ENCODE assay signal across 20 cellular contexts in genomic region chr5:28190011-28190410, GRCh38.
A peak's percentile ranks its signal among the peaks of the same experiment; 100 is the strongest.
DNase-seq lines count a peak whose midpoint lies in the region; ATAC-seq, FAIRE-seq and TF ChIP-seq lines count a peak whose summit lies in the region.
"Had no signal": no experiment of that assay in that cellular context is flagged by ENCODE, and none has a peak within 500 bp of the region (broad histone marks: within the 10 kb centered on the region; RNA-seq: fewer than 3 reads in every experiment).

No MANE protein-coding gene starts in this region.

- no peaks in the 10 kb centered on the region for H3K9me3 ChIP-seq in Panc1 (ENCODE audit: control insufficient read depth, insufficient read depth, low read depth, low read length)
- no peaks in the 10 kb centered on the region for H3K9me3 ChIP-seq in Peyer's patch
- H3K9me3 ChIP-seq: BLaER1, MG63 had no signal

- H3K4me1 Mint-ChIP-seq in activated naive CD8-positive, alpha-beta T cell treated with anti-CD3 and anti-CD28 coated beads for 36 hours = no peaks in the 10 kb centered on the region
- H3K4me1 Mint-ChIP-seq: CD4-positive, alpha-beta memory T cell had no signal

- no peak for TF ChIP-seq POLR2A in Peyer's patch (IDR thresholded peaks at IDR 0.05)

- ATAC-seq in Panc1 = no peak

- DNase-seq in H4 (ENCODE audit: low spot score) (peak; percentile 11), NCI-H146 (lab: John Stamatoyannopoulos, UW) (peak; percentile 17), Panc1 (ENCODE audit: low read depth, low spot score) (no peak), fibroblast of villous mesenchyme (ENCODE audit: low read depth) (peak; percentile 10), frontal cortex (ENCODE audit: low spot score in 2 of 2) (no peak), Peyer's patch (no peak)
- DNase-seq in activated CD8-positive, alpha-beta memory T cell treated with anti-CD3 and anti-CD28 coated beads, Interleukin-2, amount 50 U/mL, for 4 hours = no peak
- DNase-seq in activated naive CD8-positive, alpha-beta T cell treated with anti-CD3 and anti-CD28 coated beads for 36 hours = no peak
- DNase-seq: CD4-positive, alpha-beta memory T cell; DMS153; GDM1; HFFc6; KG1; MG63; NCI-H1105 treated with DMSO at 0.1 percent for 48 hours; NCI-H187 treated with DMSO at 0.1 percent for 48 hours; NCI-H526; Right ventricle myocardium superior had no signal

- H3K27ac Mint-ChIP-seq in activated naive CD8-positive, alpha-beta T cell treated with anti-CD3 and anti-CD28 coated beads for 36 hours = no peak overlapping the region
- H3K27ac Mint-ChIP-seq: CD4-positive, alpha-beta memory T cell; HFFc6 had no signal

- no peak for FAIRE-seq in frontal cortex (lab: Jason Lieb, UNC)
- FAIRE-seq: H54 had no signal

- H3K4me3 ChIP-seq in Panc1 (ENCODE audit: low read depth in 2 of 2, low read length in 2 of 2) (no peak overlapping the region), fibroblast of villous mesenchyme (ENCODE audit: low read depth, low read length) (no peak overlapping the region), Peyer's patch (no peak overlapping the region)
- H3K4me3 ChIP-seq: BLaER1, MG63 had no signal

- TF ChIP-seq CTCF in Panc1 (IDR thresholded peaks at IDR 0.05) = no peak
- TF ChIP-seq CTCF in fibroblast of villous mesenchyme (IDR thresholded peaks at IDR 0.05; ENCODE audit: insufficient read depth, low read depth, low read length) = no peak
- TF ChIP-seq CTCF in Peyer's patch (IDR thresholded peaks at IDR 0.05) = no peak

- no peaks in the 10 kb centered on the region for H3K36me3 Mint-ChIP-seq in activated naive CD8-positive, alpha-beta T cell treated with anti-CD3 and anti-CD28 coated beads for 36 hours
- H3K36me3 Mint-ChIP-seq: CD4-positive, alpha-beta memory T cell had no signal

- intact Hi-C loops in Panc1 (cut with micrococcal nuclease; ENCODE audit: unreplicated experiment) = no loop called here

- H3K36me3 ChIP-seq in Panc1 (ENCODE audit: control insufficient read depth, insufficient read depth, low read length) (no peaks in the 10 kb centered on the region), Peyer's patch (no peaks in the 10 kb centered on the region)
- H3K36me3 ChIP-seq: BLaER1, MG63 had no signal

- CTCF ChIA-PET in Panc1 (lab: Charles Lee) = no interaction called here

- in situ Hi-C loops in Panc1 (cut with HindIII; ENCODE audit: low pct_unique_long_range_greater_than_20kb, low sequenced_read_pairs) = no loop called here

- no peak overlapping the region for H3K4me3 Mint-ChIP-seq in activated naive CD8-positive, alpha-beta T cell treated with anti-CD3 and anti-CD28 coated beads for 36 hours
- H3K4me3 Mint-ChIP-seq: CD4-positive, alpha-beta memory T cell; HFFc6 had no signal

- POLR2A ChIA-PET in Panc1 (lab: Charles Lee) = no interaction called here

- H3K4me1 ChIP-seq in Panc1 (ENCODE audit: control insufficient read depth, insufficient read depth, low read length) (no peaks in the 10 kb centered on the region; the same call in 1 of the 2 replicates), Peyer's patch (no peaks in the 10 kb centered on the region)
- H3K4me1 ChIP-seq: BLaER1 had no signal

- BruUV-seq in Panc1 (replicated peaks; lab: Mats Ljungman, UMichigan) = no TSS peak

- H3K27me3 Mint-ChIP-seq in activated naive CD8-positive, alpha-beta T cell treated with anti-CD3 and anti-CD28 coated beads for 36 hours = no peaks in the 10 kb centered on the region
- H3K27me3 Mint-ChIP-seq: CD4-positive, alpha-beta memory T cell had no signal

- no peaks in the 10 kb centered on the region for H3K27me3 ChIP-seq in Panc1 (ENCODE audit: control insufficient read depth, insufficient read depth, low read length)
- no peaks in the 10 kb centered on the region for H3K27me3 ChIP-seq in Peyer's patch
- H3K27me3 ChIP-seq: BLaER1, MG63 had no signal

- H3K27ac ChIP-seq in Panc1 (ENCODE audit: low read length) (peak overlapping the region; percentile 23; the same call in 1 of the 2 replicates), Peyer's patch (no peak overlapping the region)
- H3K27ac ChIP-seq: BLaER1 had no signal

- peaks cover 5% of the 10 kb centered on the region for H3K9me3 Mint-ChIP-seq in activated naive CD8-positive, alpha-beta T cell treated with anti-CD3 and anti-CD28 coated beads for 36 hours

Comparison
In these comparisons a context has a peak if more than half of its experiments do, and no peak if none do; other contexts are left out.
1. DNase-seq: peak in H4 (single experiment), NCI-H146 (single experiment) and fibroblast of villous mesenchyme (single experiment); none in Panc1 (single experiment), activated CD8-positive, alpha-beta memory T cell treated with anti-CD3 and anti-CD28 coated beads, Interleukin-2, amount 50 U/mL, for 4 hours (single experiment), frontal cortex (0 of 2), activated naive CD8-positive, alpha-beta T cell treated with anti-CD3 and anti-CD28 coated beads for 36 hours (single experiment) and Peyer's patch (0 of 3).